In the genomic region with DNA sequence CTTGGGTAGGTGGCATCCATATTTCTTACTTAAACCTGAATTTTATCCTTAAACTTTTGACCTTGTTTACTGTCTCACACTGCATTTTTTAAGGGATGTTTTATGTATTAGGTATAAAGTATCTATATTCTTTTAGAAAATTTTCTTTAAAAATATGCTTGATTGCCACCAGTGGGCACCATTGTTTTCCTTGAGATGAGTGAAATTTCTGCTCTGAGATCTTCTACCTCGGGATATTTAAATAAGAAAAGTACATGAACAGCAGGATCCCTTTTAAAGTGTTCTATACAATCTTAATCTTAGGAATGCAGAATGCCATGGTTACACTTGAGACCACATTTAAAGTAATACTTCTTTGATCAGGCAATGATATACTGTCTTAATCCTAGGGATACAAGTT, we compare ENCODE assay signal across 10 cellular contexts.
DNase-seq lines count a peak whose midpoint lies in the region; ATAC-seq and TF ChIP-seq lines count a peak whose summit lies in the region.
"Had no signal": no experiment of that assay in that cellular context is flagged by ENCODE, and none has a peak within 500 bp of the region (broad histone marks: within the 10 kb centered on the region; RNA-seq: fewer than 3 reads in every experiment).

No MANE protein-coding gene starts in this region.

- TF ChIP-seq RAD21 in HCT116 (IDR thresholded peaks at IDR 0.05; ENCODE audit: low read depth), result peak; percentile 55

- POLR2A ChIA-PET in HCT116 (lab: Charles Lee), result no interaction called here

- CTCF ChIA-PET in HCT116 (lab: Charles Lee), result no interaction called here

- H3K9me2 ChIP-seq in HCT116 (ENCODE audit: insufficient read depth) (no peaks in the 10 kb centered on the region), hepatocyte (replicated peaks; ENCODE audit: insufficient read depth) (no peaks in the 10 kb centered on the region)

- no peak overlapping the region for H3K9ac ChIP-seq in HCT116 (ENCODE audit: low read length)

- RAD21 ChIA-PET in HCT116 (lab: Charles Lee; ENCODE audit: low non-redundant PET in 1 of 2, low total read pairs in 2 of 2, uncharacterized antibody in 2 of 2, unreplicated experiment in 2 of 2), result no interaction called here

- WGBS in hepatocyte (ENCODE audit: low lambda C conversion rate, missing lambda C conversion rate), result 26% methylated on average over 1 of the region's 1 CpG

- H3K27ac ChIP-seq in 22Rv1 (no peak overlapping the region), HCT116 (ENCODE audit: low read depth, low read length) (no peak overlapping the region), hepatocyte (no peak overlapping the region)

- ATAC-seq in HCT116 (no peak), GM21515 (IDR thresholded peaks at IDR 0.05; ENCODE audit: unreplicated experiment) (no peak), GM18858 (IDR thresholded peaks at IDR 0.05; ENCODE audit: unreplicated experiment) (no peak)

- DNase-seq in HCT116 (ENCODE audit: low read depth, low spot score), result no peak
- DNase-seq in amniotic epithelial cell (ENCODE audit: low read depth), result peak; percentile 48
- DNase-seq in hepatocyte (ENCODE audit: low spot score), result peak; percentile 30
- no peak for DNase-seq in head of caudate nucleus
- DNase-seq in activated gamma-delta T cell treated with Interleukin-2 at 50 U/mL for 16 hours, result no peak
- DNase-seq: MG63, T-helper 1 cell had no signal

- TF ChIP-seq POLR2A in HCT116 (IDR thresholded peaks at IDR 0.05; ENCODE audit: borderline replicate concordance, extremely low read depth, insufficient read depth, insufficient read length), result no peak

- H3K4me2 ChIP-seq in HCT116 (ENCODE audit: low read length), result no peak overlapping the region
- no peak overlapping the region for H3K4me2 ChIP-seq in hepatocyte

- H4K20me1 ChIP-seq in HCT116 (ENCODE audit: insufficient read depth) (no peaks in the 10 kb centered on the region), hepatocyte (ENCODE audit: insufficient read depth, poor library complexity, severe bottlenecking) (no peaks in the 10 kb centered on the region)

- H3K36me3 ChIP-seq in HCT116 (ENCODE audit: control insufficient read depth in 1 of 2, insufficient read depth in 2 of 2, low read length in 2 of 2), result peaks cover 9 to 11% of the 10 kb centered on the region in 2 experiments; a peak in 3 of 4 replicates
- no peaks in the 10 kb centered on the region for H3K36me3 ChIP-seq in hepatocyte (replicated peaks; ENCODE audit: insufficient read depth, low read depth)

- intact Hi-C loops in HCT116 (cut with micrococcal nuclease), result no loop called here
- intact Hi-C loops in head of caudate nucleus (cut with DNase I), result no loop called here

- BruUV-seq in HCT116 (replicated peaks; lab: Mats Ljungman, UMichigan), result no TSS peak

- H3K79me2 ChIP-seq in HCT116 (ENCODE audit: insufficient read depth, low read length), result peaks cover 2% of the 10 kb centered on the region; the same call in 1 of the 2 replicates
- no peaks in the 10 kb centered on the region for H3K79me2 ChIP-seq in hepatocyte

- TF ChIP-seq CTCF in 22Rv1 (IDR thresholded peaks at IDR 0.05) (peak; percentile 65), HCT116 (IDR thresholded peaks at IDR 0.05 in 2 of 3, conservative IDR thresholded peaks at IDR 0.05 in 1 of 3; ENCODE audit: borderline replicate concordance in 1 of 3, insufficient read depth in 1 of 3, low read depth in 2 of 3, low read length in 2 of 3) (peak in 2 of 3 experiments; percentile 17 to 38; a peak in 2 of 6 replicates), hepatocyte (IDR thresholded peaks at IDR 0.05; ENCODE audit: poor library complexity) (peak; percentile 54)

- H3K4me1 ChIP-seq in HCT116 (ENCODE audit: control insufficient read depth in 1 of 2, insufficient read depth in 2 of 2, low read length in 2 of 2), result no peaks in the 10 kb centered on the region
- no peaks in the 10 kb centered on the region for H3K4me1 ChIP-seq in hepatocyte (ENCODE audit: insufficient read depth)

- H3K4me3 ChIP-seq in HCT116 (replicated peaks in 1 of 2; ENCODE audit: low read depth in 1 of 2, low read length in 2 of 2), result no peak overlapping the region
- no peak overlapping the region for H3K4me3 ChIP-seq in hepatocyte
- H3K4me3 ChIP-seq: MG63 had no signal

- H3K9me3 ChIP-seq in HCT116 (ENCODE audit: control insufficient read depth in 1 of 2, insufficient read depth in 1 of 2, low read depth in 1 of 2, low read length in 2 of 2) (no peaks in the 10 kb centered on the region), hepatocyte (ENCODE audit: low read depth) (no peaks in the 10 kb centered on the region)
- H3K9me3 ChIP-seq: MG63 had no signal

- no peak overlapping the region for H2AFZ ChIP-seq in HCT116 (ENCODE audit: low read depth, low read length, poor library complexity, severe bottlenecking)
- no peak overlapping the region for H2AFZ ChIP-seq in hepatocyte

- no peaks in the 10 kb centered on the region for H3K27me3 ChIP-seq in HCT116 (ENCODE audit: insufficient read depth, low read length)
- H3K27me3 ChIP-seq in hepatocyte, result no peaks in the 10 kb centered on the region
- H3K27me3 ChIP-seq: MG63 had no signal

TF ChIP-seq in HCT116, 20 proteins besides CTCF, POLR2A, EP300 and RAD21:
- no peak for TF ChIP-seq JUND (IDR thresholded peaks at IDR 0.05)
- TF ChIP-seq POLR2AphosphoS5 (IDR thresholded peaks at IDR 0.05; ENCODE audit: low read depth, low read length), result no peak
- TF ChIP-seq FOSL1 (IDR thresholded peaks at IDR 0.05; ENCODE audit: low read depth), result no peak
- TF ChIP-seq, protein P1, sequence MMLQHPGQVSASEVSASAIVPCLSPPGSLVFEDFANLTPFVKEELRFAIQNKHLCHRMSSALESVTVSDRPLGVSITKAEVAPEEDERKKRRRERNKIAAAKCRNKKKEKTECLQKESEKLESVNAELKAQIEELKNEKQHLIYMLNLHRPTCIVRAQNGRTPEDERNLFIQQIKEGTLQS (IDR thresholded peaks at IDR 0.05), result no peak
- no peak for TF ChIP-seq EZH2phosphoT487 (IDR thresholded peaks at IDR 0.05; ENCODE audit: borderline replicate concordance)
- TF ChIP-seq EZH2 (IDR thresholded peaks at IDR 0.05), result no peak
- TF ChIP-seq TCF7L2 (IDR thresholded peaks at IDR 0.05; ENCODE audit: borderline replicate concordance, extremely low read depth, insufficient read depth, insufficient read length), result no peak
- TF ChIP-seq, protein P2, sequence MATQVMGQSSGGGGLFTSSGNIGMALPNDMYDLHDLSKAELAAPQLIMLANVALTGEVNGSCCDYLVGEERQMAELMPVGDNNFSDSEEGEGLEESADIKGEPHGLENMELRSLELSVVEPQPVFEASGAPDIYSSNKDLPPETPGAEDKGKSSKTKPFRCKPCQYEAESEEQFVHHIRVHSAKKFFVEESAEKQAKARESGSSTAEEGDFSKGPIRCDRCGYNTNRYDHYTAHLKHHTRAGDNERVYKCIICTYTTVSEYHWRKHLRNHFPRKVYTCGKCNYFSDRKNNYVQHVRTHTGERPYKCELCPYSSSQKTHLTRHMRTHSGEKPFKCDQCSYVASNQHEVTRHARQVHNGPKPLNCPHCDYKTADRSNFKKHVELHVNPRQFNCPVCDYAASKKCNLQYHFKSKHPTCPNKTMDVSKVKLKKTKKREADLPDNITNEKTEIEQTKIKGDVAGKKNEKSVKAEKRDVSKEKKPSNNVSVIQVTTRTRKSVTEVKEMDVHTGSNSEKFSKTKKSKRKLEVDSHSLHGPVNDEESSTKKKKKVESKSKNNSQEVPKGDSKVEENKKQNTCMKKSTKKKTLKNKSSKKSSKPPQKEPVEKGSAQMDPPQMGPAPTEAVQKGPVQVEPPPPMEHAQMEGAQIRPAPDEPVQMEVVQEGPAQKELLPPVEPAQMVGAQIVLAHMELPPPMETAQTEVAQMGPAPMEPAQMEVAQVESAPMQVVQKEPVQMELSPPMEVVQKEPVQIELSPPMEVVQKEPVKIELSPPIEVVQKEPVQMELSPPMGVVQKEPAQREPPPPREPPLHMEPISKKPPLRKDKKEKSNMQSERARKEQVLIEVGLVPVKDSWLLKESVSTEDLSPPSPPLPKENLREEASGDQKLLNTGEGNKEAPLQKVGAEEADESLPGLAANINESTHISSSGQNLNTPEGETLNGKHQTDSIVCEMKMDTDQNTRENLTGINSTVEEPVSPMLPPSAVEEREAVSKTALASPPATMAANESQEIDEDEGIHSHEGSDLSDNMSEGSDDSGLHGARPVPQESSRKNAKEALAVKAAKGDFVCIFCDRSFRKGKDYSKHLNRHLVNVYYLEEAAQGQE (IDR thresholded peaks at IDR 0.05; ENCODE audit: low read depth), result no peak
- no peak for TF ChIP-seq ELF1 (IDR thresholded peaks at IDR 0.05; ENCODE audit: borderline replicate concordance, low read depth)
- no peak for TF ChIP-seq ZNF274 (IDR thresholded peaks at IDR 0.05; ENCODE audit: low read depth, low read length)
- no peak for TF ChIP-seq CBX3 (IDR thresholded peaks at IDR 0.05; ENCODE audit: low read depth)
- no peak for TF ChIP-seq EGR1 (IDR thresholded peaks at IDR 0.05; ENCODE audit: low read depth)
- TF ChIP-seq YY1 (IDR thresholded peaks at IDR 0.05; ENCODE audit: extremely low read depth, insufficient replicate concordance, low read depth, low read length), result no peak
- TF ChIP-seq SP1 (IDR thresholded peaks at IDR 0.05; ENCODE audit: low read depth), result no peak
- no peak for TF ChIP-seq ZFX (IDR thresholded peaks at IDR 0.05)
- TF ChIP-seq CEBPB (IDR thresholded peaks at IDR 0.05; ENCODE audit: low read depth), result no peak
- TF ChIP-seq SIN3A (IDR thresholded peaks at IDR 0.05; ENCODE audit: low read depth), result no peak
- TF ChIP-seq, protein P3, sequence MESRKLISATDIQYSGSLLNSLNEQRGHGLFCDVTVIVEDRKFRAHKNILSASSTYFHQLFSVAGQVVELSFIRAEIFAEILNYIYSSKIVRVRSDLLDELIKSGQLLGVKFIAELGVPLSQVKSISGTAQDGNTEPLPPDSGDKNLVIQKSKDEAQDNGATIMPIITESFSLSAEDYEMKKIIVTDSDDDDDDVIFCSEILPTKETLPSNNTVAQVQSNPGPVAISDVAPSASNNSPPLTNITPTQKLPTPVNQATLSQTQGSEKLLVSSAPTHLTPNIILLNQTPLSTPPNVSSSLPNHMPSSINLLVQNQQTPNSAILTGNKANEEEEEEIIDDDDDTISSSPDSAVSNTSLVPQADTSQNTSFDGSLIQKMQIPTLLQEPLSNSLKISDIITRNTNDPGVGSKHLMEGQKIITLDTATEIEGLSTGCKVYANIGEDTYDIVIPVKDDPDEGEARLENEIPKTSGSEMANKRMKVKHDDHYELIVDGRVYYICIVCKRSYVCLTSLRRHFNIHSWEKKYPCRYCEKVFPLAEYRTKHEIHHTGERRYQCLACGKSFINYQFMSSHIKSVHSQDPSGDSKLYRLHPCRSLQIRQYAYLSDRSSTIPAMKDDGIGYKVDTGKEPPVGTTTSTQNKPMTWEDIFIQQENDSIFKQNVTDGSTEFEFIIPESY (IDR thresholded peaks at IDR 0.05; ENCODE audit: extremely low read depth, insufficient replicate concordance, low read length), result no peak

Comparison
In these comparisons a context has a peak if more than half of its experiments do, and no peak if none do; other contexts are left out.
1. DNase-seq: peak in amniotic epithelial cell (single experiment) and hepatocyte (single experiment); none in HCT116 (single experiment), head of caudate nucleus (0 of 42) and activated gamma-delta T cell treated with Interleukin-2 at 50 U/mL for 16 hours (single experiment).
2. Peak in every context shown above with its lines, with median percentiles within 50 percentile points of each other: CTCF ChIP-seq.